ENCODE assay signal across 1 cellular context in the genomic region with DNA sequence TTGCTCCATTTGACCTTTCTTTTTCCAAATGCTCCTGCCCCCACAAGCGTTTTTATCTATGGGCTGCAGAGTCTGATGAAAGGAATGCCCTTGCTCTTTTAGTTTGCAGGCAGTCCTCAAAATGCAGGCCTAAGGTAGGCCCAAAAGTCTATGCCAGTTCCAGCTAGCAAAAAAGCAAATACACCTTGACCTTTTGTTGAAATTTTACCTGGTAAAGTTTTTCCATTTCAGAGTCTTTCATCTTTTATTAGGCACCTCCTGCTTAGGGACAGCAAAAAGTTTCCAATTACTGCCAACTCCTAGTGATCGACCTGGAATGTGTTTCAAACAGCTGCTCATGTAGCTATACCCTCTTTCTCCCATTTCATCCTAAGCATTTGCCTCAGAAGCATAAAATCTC.
TF ChIP-seq lines count a peak whose summit lies in the region.

No MANE protein-coding gene starts in this region.

TF ChIP-seq in GM23338, 12 proteins besides CTCF, POLR2A, EP300 and RAD21 (continued from another document):
- TF ChIP-seq, protein P1, sequence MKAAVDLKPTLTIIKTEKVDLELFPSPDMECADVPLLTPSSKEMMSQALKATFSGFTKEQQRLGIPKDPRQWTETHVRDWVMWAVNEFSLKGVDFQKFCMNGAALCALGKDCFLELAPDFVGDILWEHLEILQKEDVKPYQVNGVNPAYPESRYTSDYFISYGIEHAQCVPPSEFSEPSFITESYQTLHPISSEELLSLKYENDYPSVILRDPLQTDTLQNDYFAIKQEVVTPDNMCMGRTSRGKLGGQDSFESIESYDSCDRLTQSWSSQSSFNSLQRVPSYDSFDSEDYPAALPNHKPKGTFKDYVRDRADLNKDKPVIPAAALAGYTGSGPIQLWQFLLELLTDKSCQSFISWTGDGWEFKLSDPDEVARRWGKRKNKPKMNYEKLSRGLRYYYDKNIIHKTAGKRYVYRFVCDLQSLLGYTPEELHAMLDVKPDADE (IDR thresholded peaks at IDR 0.05), result no peak
- no peak for TF ChIP-seq ZNF114 (CRISPR knock-in tag; IDR thresholded peaks at IDR 0.05)
- TF ChIP-seq, protein P2, sequence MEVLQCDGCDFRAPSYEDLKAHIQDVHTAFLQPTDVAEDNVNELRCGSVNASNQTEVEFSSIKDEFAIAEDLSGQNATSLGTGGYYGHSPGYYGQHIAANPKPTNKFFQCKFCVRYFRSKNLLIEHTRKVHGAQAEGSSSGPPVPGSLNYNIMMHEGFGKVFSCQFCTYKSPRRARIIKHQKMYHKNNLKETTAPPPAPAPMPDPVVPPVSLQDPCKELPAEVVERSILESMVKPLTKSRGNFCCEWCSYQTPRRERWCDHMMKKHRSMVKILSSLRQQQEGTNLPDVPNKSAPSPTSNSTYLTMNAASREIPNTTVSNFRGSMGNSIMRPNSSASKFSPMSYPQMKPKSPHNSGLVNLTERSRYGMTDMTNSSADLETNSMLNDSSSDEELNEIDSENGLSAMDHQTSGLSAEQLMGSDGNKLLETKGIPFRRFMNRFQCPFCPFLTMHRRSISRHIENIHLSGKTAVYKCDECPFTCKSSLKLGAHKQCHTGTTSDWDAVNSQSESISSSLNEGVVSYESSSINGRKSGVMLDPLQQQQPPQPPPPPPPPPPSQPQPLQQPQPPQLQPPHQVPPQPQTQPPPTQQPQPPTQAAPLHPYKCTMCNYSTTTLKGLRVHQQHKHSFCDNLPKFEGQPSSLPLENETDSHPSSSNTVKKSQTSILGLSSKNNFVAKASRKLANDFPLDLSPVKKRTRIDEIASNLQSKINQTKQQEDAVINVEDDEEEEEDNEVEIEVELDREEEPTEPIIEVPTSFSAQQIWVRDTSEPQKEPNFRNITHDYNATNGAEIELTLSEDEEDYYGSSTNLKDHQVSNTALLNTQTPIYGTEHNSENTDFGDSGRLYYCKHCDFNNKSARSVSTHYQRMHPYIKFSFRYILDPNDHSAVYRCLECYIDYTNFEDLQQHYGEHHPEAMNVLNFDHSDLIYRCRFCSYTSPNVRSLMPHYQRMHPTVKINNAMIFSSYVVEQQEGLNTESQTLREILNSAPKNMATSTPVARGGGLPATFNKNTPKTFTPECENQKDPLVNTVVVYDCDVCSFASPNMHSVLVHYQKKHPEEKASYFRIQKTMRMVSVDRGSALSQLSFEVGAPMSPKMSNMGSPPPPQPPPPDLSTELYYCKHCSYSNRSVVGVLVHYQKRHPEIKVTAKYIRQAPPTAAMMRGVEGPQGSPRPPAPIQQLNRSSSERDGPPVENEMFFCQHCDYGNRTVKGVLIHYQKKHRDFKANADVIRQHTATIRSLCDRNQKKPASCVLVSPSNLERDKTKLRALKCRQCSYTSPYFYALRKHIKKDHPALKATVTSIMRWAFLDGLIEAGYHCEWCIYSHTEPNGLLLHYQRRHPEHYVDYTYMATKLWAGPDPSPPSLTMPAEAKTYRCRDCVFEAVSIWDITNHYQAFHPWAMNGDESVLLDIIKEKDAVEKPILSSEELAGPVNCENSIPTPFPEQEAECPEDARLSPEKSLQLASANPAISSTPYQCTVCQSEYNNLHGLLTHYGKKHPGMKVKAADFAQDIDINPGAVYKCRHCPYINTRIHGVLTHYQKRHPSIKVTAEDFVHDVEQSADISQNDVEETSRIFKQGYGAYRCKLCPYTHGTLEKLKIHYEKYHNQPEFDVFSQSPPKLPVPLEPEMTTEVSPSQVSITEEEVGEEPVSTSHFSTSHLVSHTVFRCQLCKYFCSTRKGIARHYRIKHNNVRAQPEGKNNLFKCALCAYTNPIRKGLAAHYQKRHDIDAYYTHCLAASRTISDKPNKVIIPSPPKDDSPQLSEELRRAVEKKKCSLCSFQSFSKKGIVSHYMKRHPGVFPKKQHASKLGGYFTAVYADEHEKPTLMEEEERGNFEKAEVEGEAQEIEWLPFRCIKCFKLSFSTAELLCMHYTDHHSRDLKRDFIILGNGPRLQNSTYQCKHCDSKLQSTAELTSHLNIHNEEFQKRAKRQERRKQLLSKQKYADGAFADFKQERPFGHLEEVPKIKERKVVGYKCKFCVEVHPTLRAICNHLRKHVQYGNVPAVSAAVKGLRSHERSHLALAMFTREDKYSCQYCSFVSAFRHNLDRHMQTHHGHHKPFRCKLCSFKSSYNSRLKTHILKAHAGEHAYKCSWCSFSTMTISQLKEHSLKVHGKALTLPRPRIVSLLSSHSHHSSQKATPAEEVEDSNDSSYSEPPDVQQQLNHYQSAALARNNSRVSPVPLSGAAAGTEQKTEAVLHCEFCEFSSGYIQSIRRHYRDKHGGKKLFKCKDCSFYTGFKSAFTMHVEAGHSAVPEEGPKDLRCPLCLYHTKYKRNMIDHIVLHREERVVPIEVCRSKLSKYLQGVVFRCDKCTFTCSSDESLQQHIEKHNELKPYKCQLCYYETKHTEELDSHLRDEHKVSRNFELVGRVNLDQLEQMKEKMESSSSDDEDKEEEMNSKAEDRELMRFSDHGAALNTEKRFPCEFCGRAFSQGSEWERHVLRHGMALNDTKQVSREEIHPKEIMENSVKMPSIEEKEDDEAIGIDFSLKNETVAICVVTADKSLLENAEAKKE (CRISPR knock-in tag; IDR thresholded peaks at IDR 0.05), result no peak
- no peak for TF ChIP-seq JUNB (IDR thresholded peaks at IDR 0.05; ENCODE audit: unreplicated experiment)
- TF ChIP-seq ZNF331 (CRISPR knock-in tag; IDR thresholded peaks at IDR 0.05; ENCODE audit: low read depth), result no peak
- no peak for TF ChIP-seq CREB1 (CRISPR knock-in tag; IDR thresholded peaks at IDR 0.05; ENCODE audit: low read depth)
- TF ChIP-seq NANOG (IDR thresholded peaks at IDR 0.05; ENCODE audit: borderline replicate concordance), result no peak
- no peak for TF ChIP-seq STAT1 (IDR thresholded peaks at IDR 0.05; ENCODE audit: unreplicated experiment)
